ENCODE assay signal across 12 cellular contexts in the genomic region with DNA sequence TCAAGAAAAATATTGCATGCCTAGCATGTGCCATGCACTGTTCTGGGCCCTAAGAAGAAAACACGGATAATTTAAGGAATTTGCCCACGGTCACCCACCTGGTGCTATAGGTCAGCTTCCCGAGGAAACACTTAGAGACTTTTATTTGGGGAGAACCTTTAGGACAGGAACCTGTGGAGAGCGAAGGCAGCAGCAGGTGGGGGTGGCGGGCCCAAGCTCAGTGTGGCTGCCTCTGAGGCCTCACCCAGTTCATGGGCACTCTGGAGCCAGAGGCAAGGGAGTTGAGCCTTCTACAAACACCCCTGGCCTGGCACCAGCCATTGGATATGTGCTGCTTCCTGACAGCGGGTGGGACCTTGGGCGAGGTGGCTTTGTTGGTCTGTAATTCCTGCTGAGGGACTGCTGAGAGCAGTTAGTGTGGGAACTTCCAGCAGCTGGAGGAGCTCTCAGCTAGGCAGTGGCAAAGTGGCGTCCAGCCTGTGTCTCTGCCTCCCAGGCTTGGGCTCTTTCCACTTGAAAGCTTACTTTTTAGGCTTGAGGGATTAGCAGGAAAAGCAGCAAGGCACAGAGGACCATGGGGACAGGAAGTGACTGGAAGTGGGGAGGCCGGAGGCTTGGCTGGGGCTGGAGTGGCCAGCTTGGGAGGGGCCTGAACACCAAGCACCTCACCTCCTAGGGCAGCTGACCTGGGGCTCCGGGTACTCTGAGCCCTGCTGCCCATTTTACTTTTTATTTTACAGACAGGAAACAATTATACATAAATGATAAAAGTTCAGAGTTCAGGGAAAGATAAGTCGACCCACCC. TPM values are rescaled to one million over a fixed set of nuclear protein-coding genes. Genes with fewer than 3 reads are reported as not detected.
DNase-seq lines count a peak whose midpoint lies in the region; ATAC-seq, FAIRE-seq and TF ChIP-seq lines count a peak whose summit lies in the region.
"Had no signal": no experiment of that assay in that cellular context is flagged by ENCODE, and none has a peak within 500 bp of the region (broad histone marks: within the 10 kb centered on the region; RNA-seq: fewer than 3 reads in every experiment).

No MANE protein-coding gene starts in this region.

- H3K36me3 Mint-ChIP-seq in CD8-positive, alpha-beta T cell, result peaks cover 73% of the 10 kb centered on the region

- no peaks in the 10 kb centered on the region for H3K27me3 Mint-ChIP-seq in CD8-positive, alpha-beta T cell (ENCODE audit: low read depth)

- H3K36me3 ChIP-seq in CD8-positive, alpha-beta T cell (ENCODE audit: insufficient read depth, low read length), result peaks cover 52% of the 10 kb centered on the region
- peaks cover 56% of the 10 kb centered on the region for H3K36me3 ChIP-seq in SK-N-MC (ENCODE audit: insufficient read depth, low read length)
- peaks cover 4 to 50% of the 10 kb centered on the region in 2 donors for H3K36me3 ChIP-seq in psoas muscle (ENCODE audit: insufficient read depth in 1 of 2, low read depth in 1 of 2)

- no peak for DNase-seq in CD8-positive, alpha-beta T cell
- DNase-seq in SK-N-MC (ENCODE audit: low read depth, low spot score), result no peak
- peak; percentile 20 for DNase-seq in fibroblast of the aortic adventitia (ENCODE audit: low read depth)
- no peak for DNase-seq in psoas muscle
- DNase-seq in stimulated activated naive CD8-positive, alpha-beta T cell treated with anti-CD3 and anti-CD28 coated beads, Interleukin-15, Interleukin-2, amounts not matched to agents 100 U/mL and 50 U/mL, for 24 hours, result no peak
- DNase-seq in GM19239 (ENCODE audit: insufficient read length, low spot score), result no peak
- DNase-seq: activated naive CD4-positive, alpha-beta T cell treated with Interleukin-2 at 50 U/mL for 16 hours; foreskin melanocyte; NCI-H187 had no signal

- POLR2A ChIA-PET in CD8-positive, alpha-beta T cell (lab: Charles Lee), result no interaction called here

- 66 to 69% (median 69%) methylated on average over 11 of the region's 11 CpGs for WGBS in psoas muscle, 3 donors

- no peaks in the 10 kb centered on the region for H3K9me3 ChIP-seq in CD8-positive, alpha-beta T cell (ENCODE audit: low read length)
- H3K9me3 ChIP-seq in SK-N-MC (ENCODE audit: low read depth, low read length) (no peaks in the 10 kb centered on the region), psoas muscle (no peaks in the 10 kb centered on the region)

- peak overlapping the region; percentile 37 for H3K9ac ChIP-seq in SK-N-MC (ENCODE audit: insufficient read length)

- no peaks in the 10 kb centered on the region for H3K27me3 ChIP-seq in CD8-positive, alpha-beta T cell (ENCODE audit: insufficient read depth, low read length)
- H3K27me3 ChIP-seq in psoas muscle (ENCODE audit: insufficient read depth in 3 of 3, low read length in 2 of 3), result no peaks in the 10 kb centered on the region

- CTCF ChIA-PET in CD8-positive, alpha-beta T cell (lab: Charles Lee), result no interaction called here

- no peak overlapping the region for H3K27ac ChIP-seq in CD8-positive, alpha-beta T cell (ENCODE audit: low read depth, low read length)
- H3K27ac ChIP-seq in SK-N-MC (peak overlapping the region; percentile 80), psoas muscle (peak overlapping the region; percentile 67)

- H3K4me1 Mint-ChIP-seq in CD8-positive, alpha-beta T cell (ENCODE audit: low read depth), result peaks cover 7% of the 10 kb centered on the region

- no peaks in the 10 kb centered on the region for H3K4me1 ChIP-seq in CD8-positive, alpha-beta T cell (ENCODE audit: insufficient read depth, low read length)
- peaks cover 20% of the 10 kb centered on the region for H3K4me1 ChIP-seq in psoas muscle

- no peak for TF ChIP-seq CTCF in CD8-positive, alpha-beta T cell (IDR thresholded peaks at IDR 0.05)
- TF ChIP-seq CTCF in fibroblast of the aortic adventitia (IDR thresholded peaks at IDR 0.05; ENCODE audit: insufficient read depth, low read length) (no peak), psoas muscle (IDR thresholded peaks at IDR 0.05) (no peak)

- no peaks in the 10 kb centered on the region for H3K9me3 Mint-ChIP-seq in CD8-positive, alpha-beta T cell
- H3K9me3 Mint-ChIP-seq: T-helper 2 cell treated with Interferon-gamma antibody and Interleukin-4, amounts not matched to agents 5 μg/mL and 100 μg/mL, for 36 hours had no signal

- H3K4me3 Mint-ChIP-seq in CD8-positive, alpha-beta T cell, result no peak overlapping the region
- H3K4me3 Mint-ChIP-seq: T-helper 2 cell treated with Interferon-gamma antibody and Interleukin-4, amounts not matched to agents 5 μg/mL and 100 μg/mL, for 36 hours had no signal

- no peak overlapping the region for H3K4me3 ChIP-seq in CD8-positive, alpha-beta T cell (ENCODE audit: low read depth, low read length)
- H3K4me3 ChIP-seq in SK-N-MC (no peak overlapping the region), fibroblast of the aortic adventitia (ENCODE audit: low read depth, low read length) (no peak overlapping the region), psoas muscle (no peak overlapping the region)

- FAIRE-seq in GM19239 (lab: Jason Lieb, UNC), result no peak

- ATAC-seq in CD8-positive, alpha-beta T cell, result no peak
- ATAC-seq in psoas muscle (no peak), HG02840 (IDR thresholded peaks at IDR 0.05; ENCODE audit: low FRiP score, unreplicated experiment) (no peak), GM18519 (IDR thresholded peaks at IDR 0.05; ENCODE audit: low FRiP score, unreplicated experiment) (no peak)
- no peak for ATAC-seq in stimulated activated naive CD8-positive, alpha-beta T cell treated with anti-CD3 and anti-CD28 coated beads, Interleukin-15, Interleukin-2, amounts not matched to agents 100 U/mL and 50 U/mL, for 24 hours

- intact Hi-C loops in CD8-positive, alpha-beta T cell (cut with DNase I, micrococcal nuclease), result no loop called here
- intact Hi-C loops in psoas muscle (cut with DNase I), result loop anchor here in 1 of 2 donors (5.0 kb wide), 1 partner anchor 48 kb away; no protein-coding TSS in a partner anchor

- peak overlapping the region; percentile 32 for H3K27ac Mint-ChIP-seq in CD8-positive, alpha-beta T cell

RNA-seq across cellular contexts. Expression of gene MRPL37, which starts 19.1 kb away (rescaled TPM):
- 10 to 100 TPM; 27.4 to 29.8 TPM for total RNA-seq in CD8-positive, alpha-beta T cell
- total RNA-seq in fibroblast of the aortic adventitia (ENCODE audit: low replicate concordance) (67.1 and 98.7 TPM in 2 replicates), psoas muscle (100 to 1,000 TPM in 3 of 4 donors, 10 to 100 TPM in 1; 89.6 to 109 (median 102) TPM)
- polyA plus RNA-seq in psoas muscle, result 100 to 1,000 TPM in 1 of 3 donors, 10 to 100 TPM in 2; 68.9 to 100 (median 87.5) TPM

RNA-seq across cellular contexts. Expression of gene CYB5RL, which starts 19.3 kb away (rescaled TPM):
- 1 to 10 TPM; 2.1 to 3.0 TPM for total RNA-seq in CD8-positive, alpha-beta T cell
- total RNA-seq in fibroblast of the aortic adventitia (ENCODE audit: low replicate concordance) (10.9 and 15.4 TPM in 2 replicates), psoas muscle (1 to 10 TPM; 2.8 to 6.4 (median 3.3) TPM)
- polyA plus RNA-seq in psoas muscle, result 1 to 10 TPM in 2 of 3 donors, under 1 TPM in 1; 0.89 to 3.4 (median 1.0) TPM
